In genomic region chr13:48437381-48437780, GRCh38 we compare ENCODE assay signal across 13 cellular contexts. TPM values are rescaled to one million over a fixed set of nuclear protein-coding genes. Genes with fewer than 3 reads are reported as not detected.
A peak's percentile ranks its signal among the peaks of the same experiment; 100 is the strongest.
DNase-seq lines count a peak whose midpoint lies in the region; ATAC-seq and TF ChIP-seq lines count a peak whose summit lies in the region.
"Had no signal": no experiment of that assay in that cellular context is flagged by ENCODE, and none has a peak within 500 bp of the region (broad histone marks: within the 10 kb centered on the region; RNA-seq: fewer than 3 reads in every experiment).

No MANE protein-coding gene starts in this region.

- H3K4me1 ChIP-seq in RWPE2 (ENCODE audit: insufficient read depth, poor library complexity, severe bottlenecking) (peaks cover 18% of the 10 kb centered on the region), osteoblast (ENCODE audit: insufficient read depth, low read length) (peaks cover 13% of the 10 kb centered on the region)

- H3K27me3 ChIP-seq in RWPE2 (ENCODE audit: insufficient read depth, poor library complexity, severe bottlenecking) = no peaks in the 10 kb centered on the region
- H3K27me3 ChIP-seq in osteoblast (ENCODE audit: insufficient read depth, low read length) = no peaks in the 10 kb centered on the region

- H3K4me3 ChIP-seq in RWPE2 (ENCODE audit: severe bottlenecking) = no peak overlapping the region
- H3K4me3 ChIP-seq in fibroblast of pulmonary artery (replicated peaks; ENCODE audit: low read depth, low read length) = no peak overlapping the region
- no peak overlapping the region for H3K4me3 ChIP-seq in osteoblast (ENCODE audit: insufficient read depth, low read length)
- H3K4me3 ChIP-seq: GM12878 had no signal

- ATAC-seq in RWPE2 (ENCODE audit: low read depth) (0 out of 3 replicates have a peak, but pooled peaks have one; percentile 27), HG03025 (IDR thresholded peaks at IDR 0.05; ENCODE audit: low FRiP score, unreplicated experiment) (no peak)
- ATAC-seq: GM12878 had no signal

- DNase-seq in ACHN (peak; percentile 75), RWPE2 (ENCODE audit: low spot score) (no peak), fibroblast of pulmonary artery (ENCODE audit: low read depth) (peak; percentile 88), osteoblast (ENCODE audit: insufficient read length, low spot score, missing footprints) (no peak), NK-92 (lab: John Stamatoyannopoulos, UW; ENCODE audit: unreplicated experiment) (no peak), GDM1 (lab: John Stamatoyannopoulos, UW) (no peak), A172 (ENCODE audit: low spot score) (no peak)
- DNase-seq: activated CD4-positive, alpha-beta T cell treated with anti-CD3 and anti-CD28 coated beads, Interleukin-2, amount 50 U/mL, for 48 hours; AML-193; NCI-H1092; SHP77 treated with DMSO at 0.1 percent for 48 hours had no signal

- H3K4me2 ChIP-seq in osteoblast (ENCODE audit: insufficient read depth, low read length) = peak overlapping the region; percentile 12

- TF ChIP-seq CTCF in RWPE2 (IDR thresholded peaks at IDR 0.05; ENCODE audit: poor library complexity, severe bottlenecking) = no peak
- TF ChIP-seq CTCF in fibroblast of pulmonary artery (IDR thresholded peaks at IDR 0.05; ENCODE audit: low read length, missing control alignments) = no peak
- TF ChIP-seq CTCF in osteoblast (IDR thresholded peaks at IDR 0.05; ENCODE audit: extremely low read depth, low read depth, low read length) = no peak

- H3K9me3 ChIP-seq in RWPE2 (ENCODE audit: severe bottlenecking) (no peaks in the 10 kb centered on the region), osteoblast (ENCODE audit: low read depth, low read length) (no peaks in the 10 kb centered on the region)

- H3K36me3 ChIP-seq in RWPE2 (ENCODE audit: low read depth) = no peaks in the 10 kb centered on the region; the same call in 1 of the 2 replicates
- H3K36me3 ChIP-seq in osteoblast (ENCODE audit: insufficient read depth, low read length) = no peaks in the 10 kb centered on the region

- peak overlapping the region; percentile 40 for H3K27ac ChIP-seq in RWPE2 (ENCODE audit: poor library complexity, severe bottlenecking)
- H3K27ac ChIP-seq in osteoblast (ENCODE audit: low read depth, low read length) = no peak overlapping the region

- H2AFZ ChIP-seq in osteoblast (ENCODE audit: low read length) = no peak overlapping the region

- no peaks in the 10 kb centered on the region for H3K79me2 ChIP-seq in osteoblast (ENCODE audit: insufficient read depth, low read length)

- in situ Hi-C loops in ACHN (cut with HindIII; ENCODE audit: low pct_ligation_motif_present, low pct_unique_long_range_greater_than_20kb, low sequenced_read_pairs) = no loop called here

- no peaks in the 10 kb centered on the region for H4K20me1 ChIP-seq in osteoblast (ENCODE audit: insufficient read depth, low read length)

RNA-seq across cellular contexts. Expression of gene LPAR6, which starts 24.5 kb away (rescaled TPM):
- 11.9 and 14.7 TPM in 2 replicates for total RNA-seq in osteoblast
- 6.0 and 6.5 TPM in 2 replicates for total RNA-seq in A172 (2014; rRNA removed; shearing (Covaris generic))

Comparison
In these comparisons a context has a peak if more than half of its experiments do, and no peak if none do; other contexts are left out.
1. DNase-seq: peak in ACHN (single experiment) and fibroblast of pulmonary artery (single experiment); none in RWPE2 (single experiment), osteoblast (single experiment), NK-92 (single experiment), GDM1 (single experiment) and A172 (single experiment).